Comparison of ENCODE assay signal across 18 cellular contexts in genomic region chr22:36110306-36110791, GRCh38. TPM values are rescaled to one million over a fixed set of nuclear protein-coding genes. Genes with fewer than 3 reads are reported as not detected.
DNase-seq lines count a peak whose midpoint lies in the region; ATAC-seq and TF ChIP-seq lines count a peak whose summit lies in the region.
"Had no signal": no experiment of that assay in that cellular context is flagged by ENCODE, and none has a peak within 500 bp of the region (broad histone marks: within the 10 kb centered on the region; RNA-seq: fewer than 3 reads in every experiment).

No MANE protein-coding gene starts in this region.

- no peaks in the 10 kb centered on the region for H3K9me2 ChIP-seq in GM23338 (ENCODE audit: insufficient read depth)

- intact Hi-C loops in mammary epithelial cell (cut with micrococcal nuclease) (no loop called here), sigmoid colon (cut with DNase I) (no loop called here)

- H2AFZ ChIP-seq in GM23338 (peak overlapping the region; percentile 87), mammary epithelial cell (ENCODE audit: low read depth, low read length) (peak overlapping the region; percentile 68)

- H3K4me1 ChIP-seq in GM23338 (ENCODE audit: insufficient read depth), result no peaks in the 10 kb centered on the region
- peaks cover 4% of the 10 kb centered on the region for H3K4me1 ChIP-seq in mammary epithelial cell (ENCODE audit: insufficient read depth, low read length)
- H3K4me1 ChIP-seq in mesodermal cell (ENCODE audit: control insufficient read depth, insufficient read depth, low read length, poor library complexity, severe bottlenecking), result peaks cover 7% of the 10 kb centered on the region
- peaks cover 0 to 6% (median 3%) of the 10 kb centered on the region in 4 donors for H3K4me1 ChIP-seq in sigmoid colon
- H3K4me1 ChIP-seq: foreskin keratinocyte had no signal

- H3K27me3 ChIP-seq in GM23338 (ENCODE audit: insufficient read depth) (no peaks in the 10 kb centered on the region), mammary epithelial cell (ENCODE audit: insufficient read depth, low read length) (no peaks in the 10 kb centered on the region), sigmoid colon (no peaks in the 10 kb centered on the region)

- H3K27me3 Mint-ChIP-seq in GM23338 (ENCODE audit: insufficient read depth, low read depth, poor library complexity), result peaks cover 5% of the 10 kb centered on the region
- H3K27me3 Mint-ChIP-seq: stimulated activated naive CD8-positive, alpha-beta T cell treated with anti-CD3 and anti-CD28 coated beads, Interleukin-15, amount 100 ng/mL, for 72 hours had no signal

- TF ChIP-seq CTCF in GM23338 (conservative IDR thresholded peaks at IDR 0.05; ENCODE audit: low read depth in 2 of 2), result no peak
- TF ChIP-seq CTCF in mammary epithelial cell (conservative IDR thresholded peaks at IDR 0.05 in 1 of 2, IDR thresholded peaks at IDR 0.05 in 1 of 2; ENCODE audit: extremely low read depth in 1 of 2, insufficient read depth in 1 of 2, low read depth in 1 of 2, low read length in 2 of 2), result no peak
- no peak for TF ChIP-seq CTCF in sigmoid colon (IDR thresholded peaks at IDR 0.05)
- no peak for TF ChIP-seq CTCF in foreskin fibroblast (IDR thresholded peaks at IDR 0.05; ENCODE audit: low read depth, low read length)

- H3K4me3 ChIP-seq in GM23338, result no peak overlapping the region
- H3K4me3 ChIP-seq in mammary epithelial cell (replicated peaks in 1 of 3; ENCODE audit: insufficient read depth in 1 of 3, low read depth in 2 of 3, low read length in 3 of 3), result no peak overlapping the region
- H3K4me3 ChIP-seq in mesodermal cell (ENCODE audit: extremely low read depth, insufficient read depth, low read length, poor library complexity, severe bottlenecking), result no peak overlapping the region
- H3K4me3 ChIP-seq in sigmoid colon, result no peak overlapping the region
- no peak overlapping the region for H3K4me3 ChIP-seq in foreskin fibroblast (ENCODE audit: low read depth in 1 of 2, low read length in 2 of 2)
- H3K4me3 ChIP-seq: left ventricle myocardium inferior had no signal

- no peak overlapping the region for H3K27ac Mint-ChIP-seq in GM23338
- H3K27ac Mint-ChIP-seq: activated B cell treated with CpG ODN at 0.5 μM for 24 hours, T-helper 17 cell had no signal

- no TSS peak for BruUV-seq in mammary epithelial cell (replicated peaks; lab: Mats Ljungman, UMichigan)

- H3K4me1 Mint-ChIP-seq in GM23338, result peaks cover 11% of the 10 kb centered on the region; the same call in 2 of the 3 replicates
- H3K4me1 Mint-ChIP-seq: activated B cell treated with CpG ODN at 0.5 μM for 24 hours; stimulated activated naive CD8-positive, alpha-beta T cell treated with anti-CD3 and anti-CD28 coated beads, Interleukin-15, amount 100 ng/mL, for 72 hours had no signal

- H3K9me3 ChIP-seq in mammary epithelial cell (replicated peaks; ENCODE audit: insufficient read depth, low read length) (no peaks in the 10 kb centered on the region), mesodermal cell (ENCODE audit: control insufficient read depth, low read length) (no peaks in the 10 kb centered on the region), sigmoid colon (no peaks in the 10 kb centered on the region)
- H3K9me3 ChIP-seq: left ventricle myocardium inferior had no signal

- no peak overlapping the region for H3K27ac ChIP-seq in GM23338 (ENCODE audit: low read depth)
- no peak overlapping the region for H3K27ac ChIP-seq in mammary epithelial cell (ENCODE audit: insufficient read depth, low read depth, low read length)
- peak overlapping the region; percentile 10 for H3K27ac ChIP-seq in mesodermal cell (ENCODE audit: low read depth, low read length, severe bottlenecking)
- no peak overlapping the region for H3K27ac ChIP-seq in sigmoid colon
- H3K27ac ChIP-seq: foreskin keratinocyte, left ventricle myocardium inferior had no signal

- H3K4me3 Mint-ChIP-seq in GM23338, result no peak overlapping the region
- H3K4me3 Mint-ChIP-seq: activated B cell treated with CpG ODN at 0.5 μM for 24 hours; stimulated activated naive CD8-positive, alpha-beta T cell treated with anti-CD3 and anti-CD28 coated beads, Interleukin-15, amount 100 ng/mL, for 72 hours had no signal

- peak; percentile 67 for ATAC-seq in GM23338
- ATAC-seq in GM18873 (IDR thresholded peaks at IDR 0.05; ENCODE audit: low FRiP score, unreplicated experiment), result no peak
- ATAC-seq: foreskin keratinocyte; stimulated activated naive CD8-positive, alpha-beta T cell treated with anti-CD3 and anti-CD28 coated beads, Interleukin-15, amount 100 ng/mL, for 72 hours; T-helper 17 cell had no signal

- no peak for TF ChIP-seq EP300 in sigmoid colon (IDR thresholded peaks at IDR 0.05)

- H4K20me1 ChIP-seq in GM23338 (replicated peaks; ENCODE audit: insufficient read depth), result no peaks in the 10 kb centered on the region
- no peaks in the 10 kb centered on the region for H4K20me1 ChIP-seq in mammary epithelial cell (ENCODE audit: insufficient read depth, low read length)

- no peak for TF ChIP-seq POLR2A in sigmoid colon (IDR thresholded peaks at IDR 0.05)

- DNase-seq in GM23338 (ENCODE audit: low spot score), result peak; percentile 41
- no peak for DNase-seq in mammary epithelial cell
- DNase-seq in sigmoid colon, result peak; percentile 54
- no peak for DNase-seq in NCI-H1694 (lab: John Stamatoyannopoulos, UW)
- DNase-seq in COR-L47 (lab: John Stamatoyannopoulos, UW), result no peak
- DNase-seq in foreskin fibroblast, result no peak
- DNase-seq: activated B cell treated with CpG ODN at 0.5 μM for 24 hours; cerebellar nuclear complex; foreskin keratinocyte; GDM1; left ventricle myocardium inferior; NCI-H2029; NCI-H510A treated with DMSO at 0.1 percent for 48 hours; SHP77 treated with DMSO at 0.1 percent for 48 hours; stimulated activated naive CD8-positive, alpha-beta T cell treated with anti-CD3 and anti-CD28 coated beads, Interleukin-15, amount 100 ng/mL, for 72 hours; T-helper 17 cell had no signal

- CTCF ChIA-PET in mammary epithelial cell (lab: Charles Lee; ENCODE audit: low non-redundant PET), result no interaction called here

- no peaks in the 10 kb centered on the region for H3K79me2 ChIP-seq in GM23338 (replicated peaks; ENCODE audit: insufficient read depth)
- no peaks in the 10 kb centered on the region for H3K79me2 ChIP-seq in mammary epithelial cell (ENCODE audit: insufficient read depth, low read length)

- H3F3A ChIP-seq in GM23338 (replicated peaks; ENCODE audit: low read depth), result no peaks in the 10 kb centered on the region

- 22% methylated on average over 10 of the region's 12 CpGs for WGBS in mammary epithelial cell (ENCODE audit: low coverage, missing lambda C conversion rate)
- 51 to 57% methylated on average over 1 to 3 of the region's 12 CpGs for WGBS in mesodermal cell (ENCODE audit: insufficient coverage in 2 of 2), 2 experiments
- whole genome bisulfite sequencing in sigmoid colon, 2 donors, result 60 to 78% methylated on average over 12 of the region's 12 CpGs

- H3K36me3 ChIP-seq in GM23338 (ENCODE audit: insufficient read depth), result no peaks in the 10 kb centered on the region
- no peaks in the 10 kb centered on the region for H3K36me3 ChIP-seq in mammary epithelial cell (ENCODE audit: insufficient read depth, low read length)
- no peaks in the 10 kb centered on the region for H3K36me3 ChIP-seq in mesodermal cell (ENCODE audit: control insufficient read depth, insufficient read depth, low read length)
- H3K36me3 ChIP-seq in sigmoid colon, result no peaks in the 10 kb centered on the region
- H3K36me3 ChIP-seq: left ventricle myocardium inferior had no signal

- no peak overlapping the region for H3K9ac ChIP-seq in mammary epithelial cell (ENCODE audit: insufficient read depth, low read length)

- no peaks in the 10 kb centered on the region for H3K9me3 Mint-ChIP-seq in GM23338
- H3K9me3 Mint-ChIP-seq: activated B cell treated with CpG ODN at 0.5 μM for 24 hours; stimulated activated naive CD8-positive, alpha-beta T cell treated with anti-CD3 and anti-CD28 coated beads, Interleukin-15, amount 100 ng/mL, for 72 hours had no signal

- H3K4me2 ChIP-seq in GM23338 (no peak overlapping the region), mammary epithelial cell (ENCODE audit: insufficient read depth, low read depth, low read length) (no peak overlapping the region)

- in situ Hi-C loops in mammary epithelial cell (cut with MboI; ENCODE audit: low sequenced_read_pairs in 2 of 2), result no loop called here

- dilution Hi-C loops in mammary epithelial cell (cut with HindIII; ENCODE audit: low sequenced_read_pairs), result no loop called here

- no peaks in the 10 kb centered on the region for H3K36me3 Mint-ChIP-seq in GM23338 (ENCODE audit: low read depth)

TF ChIP-seq in GM23338, 12 proteins besides CTCF, POLR2A, EP300 and RAD21 (continues in another document):
- no peak for TF ChIP-seq NANOG (IDR thresholded peaks at IDR 0.05; ENCODE audit: borderline replicate concordance)
- no peak for TF ChIP-seq STAT1 (IDR thresholded peaks at IDR 0.05; ENCODE audit: unreplicated experiment)
- TF ChIP-seq JUNB (IDR thresholded peaks at IDR 0.05; ENCODE audit: unreplicated experiment), result no peak
- no peak for TF ChIP-seq ZNF331 (CRISPR knock-in tag; IDR thresholded peaks at IDR 0.05; ENCODE audit: low read depth)
- TF ChIP-seq ETS1 (IDR thresholded peaks at IDR 0.05), result no peak
- no peak for TF ChIP-seq EZH2 (IDR thresholded peaks at IDR 0.05; ENCODE audit: low read depth, unreplicated experiment)
- no peak for TF ChIP-seq POLR2AphosphoS5 (IDR thresholded peaks at IDR 0.05; ENCODE audit: low read depth)

RNA-seq across cellular contexts. Expression of gene APOL3, which starts 50.2 kb away (rescaled TPM):
- not detected in 2 replicates for total RNA-seq in GM23338 (2014; rRNA removed; shearing (Covaris generic))
- polyA plus RNA-seq in GM23338 (2016; fragmentation: Nextera tagmentation; extraction: Ambion mirVana) (not detected in 2 replicates), mammary epithelial cell (2.2 TPM), sigmoid colon (10 to 100 TPM in 2 of 3 donors, 1 to 10 TPM in 1; 7.4 to 36.9 (median 22.2) TPM)
- total RNA-seq in mammary epithelial cell (1 to 10 TPM in 1 of 2 donors, under 1 TPM in 1; 0.83 to 1.6 TPM), sigmoid colon (10 to 100 TPM; 20.2 to 48.9 (median 31.2) TPM)
- not detected for polyA minus RNA-seq in mammary epithelial cell
- 1.0 TPM for polyA plus RNA-seq in mesodermal cell (2013, experiment 1 of 2)
- polyA plus RNA-seq in mesodermal cell (2013, experiment 2 of 2), result 0.81 TPM

Comparison
In these comparisons a context has a peak if more than half of its experiments do, and no peak if none do; other contexts are left out.
1. DNase-seq: peak in GM23338 (single experiment) and sigmoid colon (single experiment); none in mammary epithelial cell (single experiment), NCI-H1694 (single experiment), COR-L47 (single experiment) and foreskin fibroblast (0 of 2).
2. RNA of gene APOL3, which starts 50.2 kb away (total RNA-seq): 20.2 to 48.9 TPM in sigmoid colon; 0.83 to 1.6 TPM in mammary epithelial cell and not detected in GM23338; every median in the first group is over 4 times any median in the second.